In the genomic region with DNA sequence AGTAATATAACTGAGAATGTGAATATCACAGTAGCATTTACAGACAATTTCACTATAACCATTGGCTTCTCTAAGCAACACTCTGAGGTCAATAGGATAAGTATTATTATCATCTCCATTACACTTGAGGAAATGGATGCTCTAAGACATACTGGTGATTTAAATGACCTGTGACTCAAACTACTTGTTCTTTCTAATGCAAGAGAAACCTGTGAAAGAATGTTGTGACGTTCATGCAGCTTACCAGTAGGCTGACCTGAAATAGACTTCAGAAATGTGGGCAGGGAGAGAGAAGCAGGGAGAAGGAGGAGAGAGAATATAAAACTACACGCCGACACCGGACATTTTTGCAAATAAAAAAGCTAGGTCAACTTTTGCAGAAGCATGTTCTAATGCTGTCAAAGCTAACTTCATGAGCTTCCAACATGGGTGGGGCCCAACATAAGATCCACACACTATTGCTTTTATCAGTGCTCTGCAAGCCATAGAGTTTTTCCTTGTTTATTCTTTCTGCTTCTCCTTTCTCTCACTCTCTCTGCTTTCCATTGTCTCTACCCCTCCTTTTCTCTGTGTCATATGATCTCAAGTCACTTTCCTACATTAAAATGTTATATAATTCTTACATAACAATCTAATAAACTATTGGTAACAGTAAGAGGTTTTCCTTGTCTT, we compare ENCODE assay signal across 19 cellular contexts.
DNase-seq lines count a peak whose midpoint lies in the region; ATAC-seq, FAIRE-seq and TF ChIP-seq lines count a peak whose summit lies in the region.
"Had no signal": no experiment of that assay in that cellular context is flagged by ENCODE, and none has a peak within 500 bp of the region (broad histone marks: within the 10 kb centered on the region; RNA-seq: fewer than 3 reads in every experiment).

No MANE protein-coding gene starts in this region.

- no peaks in the 10 kb centered on the region for H4K20me1 ChIP-seq in GM12878 (ENCODE audit: control insufficient read depth, insufficient read depth)
- H4K20me1 ChIP-seq in smooth muscle cell (ENCODE audit: low read depth), result no peaks in the 10 kb centered on the region

- no peak for TF ChIP-seq RAD21 in GM12878 (IDR thresholded peaks at IDR 0.05; ENCODE audit: insufficient read depth, low read depth, low read length)

- H3K4me3 ChIP-seq in GM12878 (no peak overlapping the region), gastroesophageal sphincter (no peak overlapping the region), smooth muscle cell (no peak overlapping the region), ovary (no peak overlapping the region)
- H3K4me3 ChIP-seq: breast epithelium, lower lobe of right lung had no signal

- CTCF ChIA-PET in GM12878 (lab: Yijun Ruan, JAX), result interaction anchor here (0.7 to 1.8 kb wide), 5 partner anchors 10 to 277 kb away, joined by 3 to 4 read pairs (median 3); no protein-coding TSS in a partner anchor

- in situ Hi-C loops in GM12878 (cut with MboI), result no loop called here

- no peaks in the 10 kb centered on the region for H3K4me1 ChIP-seq in GM12878 (ENCODE audit: control insufficient read depth, insufficient read depth, low read length)
- H3K4me1 ChIP-seq in gastroesophageal sphincter, result peaks cover 0 to 49% (median 15%) of the 10 kb centered on the region in 3 donors
- peaks cover 4% of the 10 kb centered on the region for H3K4me1 ChIP-seq in smooth muscle cell (ENCODE audit: low read depth)
- peaks cover 12% of the 10 kb centered on the region for H3K4me1 ChIP-seq in ovary (ENCODE audit: insufficient read depth)
- H3K4me1 ChIP-seq: BE2C, breast epithelium, Caco-2, lower lobe of right lung had no signal

- H2AFZ ChIP-seq in GM12878 (ENCODE audit: control insufficient read depth, low read depth, low read length) (no peak overlapping the region), smooth muscle cell (ENCODE audit: low read depth) (no peak overlapping the region)

- ATAC-seq in GM12878 (peak; percentile 41), gastroesophageal sphincter (peak; percentile 33)
- ATAC-seq: lower lobe of right lung, Right ventricle myocardium inferior, T-cell had no signal

- H3K9me3 ChIP-seq in GM12878 (replicated peaks; ENCODE audit: control insufficient read depth, insufficient read depth, low read length), result no peaks in the 10 kb centered on the region
- no peaks in the 10 kb centered on the region for H3K9me3 ChIP-seq in gastroesophageal sphincter
- no peaks in the 10 kb centered on the region for H3K9me3 ChIP-seq in smooth muscle cell (replicated peaks; ENCODE audit: low read depth)
- H3K9me3 ChIP-seq in ovary, result no peaks in the 10 kb centered on the region
- H3K9me3 ChIP-seq: BE2C, breast epithelium, Caco-2, lower lobe of right lung had no signal

- SMC1A ChIA-PET in GM12878 (lab: Charles Lee; ENCODE audit: uncharacterized antibody, unreplicated experiment), result interaction anchor here (0.7 to 2.1 kb wide), 10 partner anchors 9 to 87 kb away, joined by 3 to 8 read pairs (median 5); no protein-coding TSS in a partner anchor

- TF ChIP-seq CTCF in GM12878 (IDR thresholded peaks at IDR 0.05 in 2 of 3, conservative IDR thresholded peaks at IDR 0.05 in 1 of 3; ENCODE audit: control insufficient read depth in 2 of 3, extremely low read depth in 1 of 3, insufficient read depth in 1 of 3, low read depth in 3 of 3, low read length in 3 of 3) (no peak), gastroesophageal sphincter (IDR thresholded peaks at IDR 0.05) (no peak), smooth muscle cell (IDR thresholded peaks at IDR 0.05; ENCODE audit: borderline replicate concordance, insufficient read depth, poor library complexity, severe bottlenecking) (no peak), ovary (IDR thresholded peaks at IDR 0.05) (no peak)

- peak; percentile 6 for DNase-seq in OCI-M1 (lab: John Stamatoyannopoulos, UW)
- DNase-seq in GM12878 (ENCODE audit: low read depth, low spot score), result no peak
- no peak for DNase-seq in smooth muscle cell (lab: John Stamatoyannopoulos, UW; ENCODE audit: unreplicated experiment)
- no peak for DNase-seq in activated gamma-delta T cell treated with Interleukin-2 at 50 U/mL for 16 hours
- no peak for DNase-seq in ovary
- no peak for DNase-seq in activated CD8-positive, alpha-beta memory T cell treated with anti-CD3 and anti-CD28 coated beads, Interleukin-2, amount 50 U/mL, for 48 hours
- DNase-seq in HuH-7.5 (ENCODE audit: low spot score), result no peak
- DNase-seq: activated naive CD8-positive, alpha-beta T cell treated with anti-CD3 and anti-CD28 coated beads for 36 hours; BE2C; Caco-2; erythroblast; immature natural killer cell; lower lobe of right lung; NCI-H1417 treated with DMSO at 0.1 percent for 48 hours; NCI-H526; T-cell had no signal

- H3K36me3 ChIP-seq in GM12878 (ENCODE audit: control insufficient read depth in 2 of 2, insufficient read depth in 2 of 2, low read length in 1 of 2) (no peaks in the 10 kb centered on the region), gastroesophageal sphincter (no peaks in the 10 kb centered on the region), smooth muscle cell (ENCODE audit: low read depth) (no peaks in the 10 kb centered on the region), ovary (no peaks in the 10 kb centered on the region)
- H3K36me3 ChIP-seq: BE2C, breast epithelium, lower lobe of right lung had no signal

- intact Hi-C loops in GM12878 (cut with micrococcal nuclease; ENCODE audit: unreplicated experiment), result no loop called here
- intact Hi-C loops in ovary (cut with DNase I), result no loop called here

- H3K4me2 ChIP-seq in GM12878 (ENCODE audit: control insufficient read depth, insufficient read depth) (no peak overlapping the region), smooth muscle cell (peak overlapping the region; percentile 45)

- H3K9ac ChIP-seq in GM12878 (ENCODE audit: control insufficient read depth, insufficient read depth, low read length), result no peak overlapping the region
- no peak overlapping the region for H3K9ac ChIP-seq in smooth muscle cell (ENCODE audit: low read depth)

- POLR2A ChIA-PET in GM12878 (lab: Charles Lee), result no interaction called here

- no peak for FAIRE-seq in GM12878 (lab: Jason Lieb, UNC)

- TF ChIP-seq EP300 in GM12878 (IDR thresholded peaks at IDR 0.05; ENCODE audit: borderline replicate concordance in 1 of 2, control insufficient read depth in 1 of 2, low read depth in 2 of 2, low read length in 2 of 2) (no peak), gastroesophageal sphincter (IDR thresholded peaks at IDR 0.05) (no peak), ovary (IDR thresholded peaks at IDR 0.05) (no peak)

- no peak for TF ChIP-seq POLR2A in GM12878 (IDR thresholded peaks at IDR 0.05; ENCODE audit: low read depth, low read length)
- no peak for TF ChIP-seq POLR2A in gastroesophageal sphincter (IDR thresholded peaks at IDR 0.05)
- no peak for TF ChIP-seq POLR2A in ovary (IDR thresholded peaks at IDR 0.05)

- 41% methylated on average over 4 of the region's 4 CpGs for WGBS in GM12878 (ENCODE audit: insufficient coverage, insufficient replicate concordance, low lambda C conversion rate, missing lambda C conversion rate)
- WGBS in gastroesophageal sphincter (ENCODE audit: low coverage in 1 of 2), 2 donors, result 23 to 24% methylated on average over 3 to 4 of the region's 4 CpGs
- 37% methylated on average over 4 of the region's 4 CpGs for WGBS in smooth muscle cell (ENCODE audit: low lambda C conversion rate)
- WGBS in ovary, 3 donors, result 49 to 72% (median 64%) methylated on average over 4 of the region's 4 CpGs

- H3K27me3 ChIP-seq in GM12878 (replicated peaks in 1 of 2; ENCODE audit: control insufficient read depth in 2 of 2, insufficient read depth in 2 of 2, low read length in 1 of 2) (no peaks in the 10 kb centered on the region), gastroesophageal sphincter (no peaks in the 10 kb centered on the region), smooth muscle cell (ENCODE audit: low read depth) (no peaks in the 10 kb centered on the region), ovary (no peaks in the 10 kb centered on the region)
- H3K27me3 ChIP-seq: BE2C, breast epithelium had no signal

- RAD21 ChIA-PET in GM12878 (lab: Charles Lee; ENCODE audit: unreplicated experiment), result interaction anchor here (0.6 to 1.0 kb wide), 2 partner anchors 8 to 181 kb away, joined by 3 to 4 read pairs; no protein-coding TSS in a partner anchor

- peaks cover 7% of the 10 kb centered on the region for H3F3A ChIP-seq in smooth muscle cell (ENCODE audit: low read depth)

- no peak overlapping the region for H3K27ac ChIP-seq in GM12878 (ENCODE audit: control insufficient read depth, insufficient read depth)
- peak overlapping the region; percentile 39 to 86 (median 66) for H3K27ac ChIP-seq in gastroesophageal sphincter
- H3K27ac ChIP-seq in smooth muscle cell (ENCODE audit: low read depth), result peak overlapping the region; percentile 31
- no peak overlapping the region for H3K27ac ChIP-seq in ovary
- H3K27ac ChIP-seq: breast epithelium, lower lobe of right lung had no signal

- no peaks in the 10 kb centered on the region for H3K79me2 ChIP-seq in GM12878 (ENCODE audit: control insufficient read depth, insufficient read depth, low read length)
- no peaks in the 10 kb centered on the region for H3K79me2 ChIP-seq in smooth muscle cell (ENCODE audit: low read depth)

- BruUV-seq in GM12878 (replicated peaks; lab: Mats Ljungman, UMichigan), result no TSS peak

TF ChIP-seq in GM12878, 131 proteins besides CTCF, POLR2A, EP300 and RAD21 (continues in another document):
- no peak for TF ChIP-seq RBBP5 (conservative IDR thresholded peaks at IDR 0.05)
- TF ChIP-seq TCF12 (IDR thresholded peaks at IDR 0.05; ENCODE audit: low read depth, low read length), result no peak
- no peak for TF ChIP-seq BCL11A (IDR thresholded peaks at IDR 0.05; ENCODE audit: low read depth, low read length)

Comparison
In these comparisons a context has a peak if more than half of its experiments do, and no peak if none do; other contexts are left out.
1. H3K27ac ChIP-seq: peak in gastroesophageal sphincter (4 of 4) and smooth muscle cell (single experiment); none in GM12878 (single experiment) and ovary (0 of 2).